In the genomic region with DNA sequence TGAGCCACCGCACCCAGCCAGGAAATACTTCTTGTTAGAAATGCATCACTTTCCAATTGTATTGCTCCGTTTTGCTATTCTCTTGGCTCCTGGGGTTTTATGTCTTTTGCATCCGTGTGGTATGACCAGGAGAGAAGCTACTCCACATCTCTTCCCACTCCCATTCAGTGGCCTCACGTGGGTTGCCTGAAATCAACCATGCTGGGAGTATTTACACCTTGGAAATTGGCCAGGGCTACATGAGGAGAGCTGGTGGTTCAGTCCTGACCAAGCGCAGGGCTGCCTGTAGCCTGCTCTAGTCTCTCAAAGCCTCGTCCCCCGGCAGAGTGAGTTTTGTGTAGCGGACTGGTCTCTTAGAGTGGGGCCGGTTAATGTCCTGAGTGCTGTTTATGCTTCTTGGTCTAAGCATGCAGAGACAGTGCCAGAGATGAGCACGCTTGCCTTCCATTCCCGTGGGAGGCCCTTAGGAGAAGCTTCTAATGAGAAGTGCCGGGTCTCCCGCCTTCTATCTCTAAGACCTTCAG, we compare ENCODE assay signal across 23 cellular contexts. TPM values are rescaled to one million over a fixed set of nuclear protein-coding genes. Genes with fewer than 3 reads are reported as not detected.
"Had no signal": no experiment of that assay in that cellular context is flagged by ENCODE, and none has a peak within 500 bp of the region (broad histone marks: within the 10 kb centered on the region; RNA-seq: fewer than 3 reads in every experiment).

No MANE protein-coding gene starts in this region.

- H3K27ac ChIP-seq: ascending aorta, VCaP had no signal

- H3K9me3 ChIP-seq: ascending aorta, mucosa of descending colon, upper lobe of left lung had no signal

- H3K27me3 ChIP-seq: ascending aorta, upper lobe of left lung had no signal

- DNase-seq: activated CD4-positive, alpha-beta T cell treated with anti-CD3 and anti-CD28 coated beads, Interleukin-2, amount 50 U/mL, for 1 hour; activated CD4-positive, CD25-positive, alpha-beta regulatory T cell treated with anti-CD3 and anti-CD28 coated beads, Interleukin-2, amount 50 U/mL, for 72 hours; activated CD8-positive, alpha-beta memory T cell treated with anti-CD3 and anti-CD28 coated beads for 24 hours; activated CD8-positive, alpha-beta memory T cell treated with anti-CD3 and anti-CD28 coated beads, Interleukin-2, amount 50 U/mL, for 48 hours; activated effector memory CD4-positive, alpha-beta T cell treated with anti-CD3 and anti-CD28 coated beads, Interleukin-2, amount 50 U/mL, for 16 hours; activated naive CD4-positive, alpha-beta T cell treated with anti-CD3 and anti-CD28 coated beads, Interleukin-2, amount 50 U/mL, for 16 hours; activated T-cell treated with anti-CD3 and anti-CD28 coated beads, Interleukin-2, amount 50 U/mL, for 48 hours; left ventricle myocardium superior; mucosa of descending colon; natural killer cell; occipital lobe; posterior cingulate gyrus; right cardiac atrium; stimulated activated CD4-positive, alpha-beta T cell treated with anti-CD3 and anti-CD28 coated beads, Interleukin-15, amount 100 ng/mL, for 24 hours; stimulated activated CD4-positive, alpha-beta T cell treated with anti-CD3 and anti-CD28 coated beads, Interleukin-2, amount 100 ng/mL, for 48 hours; stimulated activated naive CD8-positive, alpha-beta T cell treated with anti-CD3 and anti-CD28 coated beads, Interleukin-15, amount 100 ng/mL, for 72 hours; SW 1271; T-helper 2 cell; upper lobe of left lung had no signal

- ATAC-seq: left ventricle myocardium superior; mucosa of descending colon; natural killer cell; right cardiac atrium; stimulated activated naive CD8-positive, alpha-beta T cell treated with anti-CD3 and anti-CD28 coated beads, Interleukin-15, amount 100 ng/mL, for 72 hours had no signal

- H3K36me3 ChIP-seq: ascending aorta, upper lobe of left lung had no signal

- H3K4me3 ChIP-seq: ascending aorta, coronary artery, mucosa of descending colon, skin epidermis, upper lobe of left lung had no signal

RNA-seq across cellular contexts. Expression of a gene that starts 58.6 kb away (rescaled TPM):
- polyA plus RNA-seq: right cardiac atrium had no signal
